ENCODE assay signal across 12 cellular contexts in the genomic region with DNA sequence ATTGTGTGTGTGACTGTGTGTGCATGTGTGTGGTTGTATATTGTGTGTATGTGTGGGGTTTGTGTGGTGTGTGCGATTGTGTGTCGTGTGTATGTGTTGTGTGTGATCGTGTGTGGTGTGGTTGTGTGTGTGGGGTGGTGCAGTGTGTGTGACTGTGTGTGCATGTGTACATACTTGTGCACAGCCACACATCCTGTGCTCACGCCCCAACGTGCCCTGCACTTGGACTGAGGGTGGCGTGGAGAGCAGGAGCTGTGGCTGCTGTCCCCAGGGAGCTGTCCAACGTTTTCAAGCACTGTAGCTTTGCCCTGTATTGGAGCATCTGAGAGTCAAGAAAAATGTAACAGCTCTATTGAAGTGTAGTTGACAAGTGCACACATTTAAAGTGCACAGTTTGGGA.
DNase-seq lines count a peak whose midpoint lies in the region; ATAC-seq and TF ChIP-seq lines count a peak whose summit lies in the region.
"Had no signal": no experiment of that assay in that cellular context is flagged by ENCODE, and none has a peak within 500 bp of the region (broad histone marks: within the 10 kb centered on the region; RNA-seq: fewer than 3 reads in every experiment).

No MANE protein-coding gene starts in this region.

- H3K4me3 ChIP-seq in foreskin fibroblast (ENCODE audit: low read depth in 1 of 2, low read length in 2 of 2), result no peak overlapping the region
- H3K4me3 ChIP-seq: stomach had no signal

- H3K9me3 Mint-ChIP-seq in activated naive CD8-positive, alpha-beta T cell treated with anti-CD3 and anti-CD28 coated beads for 36 hours, result no peaks in the 10 kb centered on the region
- H3K9me3 Mint-ChIP-seq in activated naive CD8-positive, alpha-beta T cell treated with anti-CD3 and anti-CD28 coated beads, Interleukin-2, amount 50 U/mL, for 24 hours, result no peaks in the 10 kb centered on the region
- H3K9me3 Mint-ChIP-seq in stimulated activated naive B cell treated with anti-CD40 and anti-IgM and Interleukin-4, amounts not matched to agents 10 μg/mL and 1 μg/mL and 100 μg/mL, for 72 hours, result peaks cover 0 to under 1% of the 10 kb centered on the region in 2 donors
- H3K9me3 Mint-ChIP-seq in activated T-cell treated with anti-CD3 and anti-CD28 coated beads, Interleukin-2, amount 50 U/mL, for 4 hours, result peaks cover 1% of the 10 kb centered on the region

- H3K4me1 Mint-ChIP-seq in activated naive CD8-positive, alpha-beta T cell treated with anti-CD3 and anti-CD28 coated beads for 36 hours, result no peaks in the 10 kb centered on the region
- no peaks in the 10 kb centered on the region for H3K4me1 Mint-ChIP-seq in activated naive CD8-positive, alpha-beta T cell treated with anti-CD3 and anti-CD28 coated beads, Interleukin-2, amount 50 U/mL, for 24 hours
- no peaks in the 10 kb centered on the region for H3K4me1 Mint-ChIP-seq in stimulated activated naive B cell treated with anti-CD40 and anti-IgM and Interleukin-4, amounts not matched to agents 10 μg/mL and 1 μg/mL and 100 μg/mL, for 72 hours
- peaks cover 4% of the 10 kb centered on the region for H3K4me1 Mint-ChIP-seq in activated T-cell treated with anti-CD3 and anti-CD28 coated beads, Interleukin-2, amount 50 U/mL, for 4 hours (ENCODE audit: low read depth)

- no peak overlapping the region for H3K27ac Mint-ChIP-seq in activated naive CD8-positive, alpha-beta T cell treated with anti-CD3 and anti-CD28 coated beads for 36 hours
- H3K27ac Mint-ChIP-seq in activated naive CD8-positive, alpha-beta T cell treated with anti-CD3 and anti-CD28 coated beads, Interleukin-2, amount 50 U/mL, for 24 hours, result no peak overlapping the region
- H3K27ac Mint-ChIP-seq in stimulated activated naive B cell treated with anti-CD40 and anti-IgM and Interleukin-4, amounts not matched to agents 10 μg/mL and 1 μg/mL and 100 μg/mL, for 72 hours, result no peak overlapping the region

- H3K36me3 Mint-ChIP-seq in activated naive CD8-positive, alpha-beta T cell treated with anti-CD3 and anti-CD28 coated beads for 36 hours, result no peaks in the 10 kb centered on the region
- no peaks in the 10 kb centered on the region for H3K36me3 Mint-ChIP-seq in activated naive CD8-positive, alpha-beta T cell treated with anti-CD3 and anti-CD28 coated beads, Interleukin-2, amount 50 U/mL, for 24 hours (ENCODE audit: low read depth)
- H3K36me3 Mint-ChIP-seq in stimulated activated naive B cell treated with anti-CD40 and anti-IgM and Interleukin-4, amounts not matched to agents 10 μg/mL and 1 μg/mL and 100 μg/mL, for 72 hours, result no peaks in the 10 kb centered on the region
- H3K36me3 Mint-ChIP-seq in activated T-cell treated with anti-CD3 and anti-CD28 coated beads, Interleukin-2, amount 50 U/mL, for 4 hours (ENCODE audit: insufficient read depth), result no peaks in the 10 kb centered on the region

- TF ChIP-seq CTCF in foreskin fibroblast (IDR thresholded peaks at IDR 0.05; ENCODE audit: low read depth, low read length), result no peak

- H3K27me3 Mint-ChIP-seq in activated naive CD8-positive, alpha-beta T cell treated with anti-CD3 and anti-CD28 coated beads for 36 hours, result no peaks in the 10 kb centered on the region
- peaks cover 6% of the 10 kb centered on the region for H3K27me3 Mint-ChIP-seq in activated naive CD8-positive, alpha-beta T cell treated with anti-CD3 and anti-CD28 coated beads, Interleukin-2, amount 50 U/mL, for 24 hours
- H3K27me3 Mint-ChIP-seq in stimulated activated naive B cell treated with anti-CD40 and anti-IgM and Interleukin-4, amounts not matched to agents 10 μg/mL and 1 μg/mL and 100 μg/mL, for 72 hours, result peaks cover 7 to 15% of the 10 kb centered on the region in 2 donors
- H3K27me3 Mint-ChIP-seq in activated T-cell treated with anti-CD3 and anti-CD28 coated beads, Interleukin-2, amount 50 U/mL, for 4 hours (ENCODE audit: low read depth), result no peaks in the 10 kb centered on the region

- DNase-seq in activated naive CD8-positive, alpha-beta T cell treated with anti-CD3 and anti-CD28 coated beads for 36 hours, result peak; percentile 6
- DNase-seq in activated naive CD8-positive, alpha-beta T cell treated with anti-CD3 and anti-CD28 coated beads, Interleukin-2, amount 50 U/mL, for 24 hours, result no peak
- DNase-seq in SW480 (ENCODE audit: low spot score) (peak; percentile 6), foreskin fibroblast (peak; percentile 3 to 8), amygdala (lab: John Stamatoyannopoulos, UW) (no peak)
- DNase-seq in stimulated activated naive B cell treated with anti-CD40 and anti-IgM and Interleukin-4, amounts not matched to agents 10 μg/mL and 1 μg/mL and 100 μg/mL, for 72 hours, result no peak
- DNase-seq in activated T-cell treated with anti-CD3 and anti-CD28 coated beads, Interleukin-2, amount 50 U/mL, for 4 hours, result no peak
- DNase-seq: activated CD4-positive, alpha-beta T cell treated with anti-CD3 and anti-CD28 coated beads for 48 hours; aorta; SHP77 treated with DMSO at 0.1 percent for 48 hours; stomach had no signal

- no peak overlapping the region for H3K4me3 Mint-ChIP-seq in activated naive CD8-positive, alpha-beta T cell treated with anti-CD3 and anti-CD28 coated beads for 36 hours
- H3K4me3 Mint-ChIP-seq in activated naive CD8-positive, alpha-beta T cell treated with anti-CD3 and anti-CD28 coated beads, Interleukin-2, amount 50 U/mL, for 24 hours, result no peak overlapping the region
- no peak overlapping the region for H3K4me3 Mint-ChIP-seq in stimulated activated naive B cell treated with anti-CD40 and anti-IgM and Interleukin-4, amounts not matched to agents 10 μg/mL and 1 μg/mL and 100 μg/mL, for 72 hours
- H3K4me3 Mint-ChIP-seq in activated T-cell treated with anti-CD3 and anti-CD28 coated beads, Interleukin-2, amount 50 U/mL, for 4 hours, result no peak overlapping the region

- no peak for ATAC-seq in activated naive CD8-positive, alpha-beta T cell treated with anti-CD3 and anti-CD28 coated beads, Interleukin-2, amount 50 U/mL, for 24 hours
- ATAC-seq in stimulated activated naive B cell treated with anti-CD40 and anti-IgM and Interleukin-4, amounts not matched to agents 10 μg/mL and 1 μg/mL and 100 μg/mL, for 72 hours (replicated peaks), result peak; percentile 33 to 46
- ATAC-seq in activated T-cell treated with anti-CD3 and anti-CD28 coated beads, Interleukin-2, amount 50 U/mL, for 4 hours, result no peak
- no peak for ATAC-seq in HG03097 (IDR thresholded peaks at IDR 0.05; ENCODE audit: low FRiP score, unreplicated experiment)

Comparison
In these comparisons a context has a peak if more than half of its experiments do, and no peak if none do; other contexts are left out.
1. DNase-seq: peak in activated naive CD8-positive, alpha-beta T cell treated with anti-CD3 and anti-CD28 coated beads for 36 hours (single experiment), SW480 (single experiment) and foreskin fibroblast (2 of 2); none in activated naive CD8-positive, alpha-beta T cell treated with anti-CD3 and anti-CD28 coated beads, Interleukin-2, amount 50 U/mL, for 24 hours (single experiment), stimulated activated naive B cell treated with anti-CD40 and anti-IgM and Interleukin-4, amounts not matched to agents 10 μg/mL and 1 μg/mL and 100 μg/mL, for 72 hours (single experiment), activated T-cell treated with anti-CD3 and anti-CD28 coated beads, Interleukin-2, amount 50 U/mL, for 4 hours (single experiment) and amygdala (0 of 56).
2. ATAC-seq: peak in stimulated activated naive B cell treated with anti-CD40 and anti-IgM and Interleukin-4, amounts not matched to agents 10 μg/mL and 1 μg/mL and 100 μg/mL, for 72 hours (2 of 2); none in activated naive CD8-positive, alpha-beta T cell treated with anti-CD3 and anti-CD28 coated beads, Interleukin-2, amount 50 U/mL, for 24 hours (single experiment), activated T-cell treated with anti-CD3 and anti-CD28 coated beads, Interleukin-2, amount 50 U/mL, for 4 hours (0 of 2) and HG03097 (single experiment).